Comparison of ENCODE assay signal across 1 cellular context in genomic region chr10:110483633-110484032, GRCh38.
TF ChIP-seq lines count a peak whose summit lies in the region.

No MANE protein-coding gene starts in this region.

TF ChIP-seq in K562, 482 proteins besides CTCF, POLR2A, EP300 and RAD21 (continued from another document and continues in another):
- TF ChIP-seq ATF2 (CRISPR knock-in tag; IDR thresholded peaks at IDR 0.05) = no peak
- no peak for TF ChIP-seq KLF10 (CRISPR knock-in tag; IDR thresholded peaks at IDR 0.05)
- TF ChIP-seq GABPB1 (CRISPR knock-in tag; IDR thresholded peaks at IDR 0.05) = no peak
- TF ChIP-seq E4F1 (CRISPR knock-in tag; IDR thresholded peaks at IDR 0.05; ENCODE audit: borderline replicate concordance) = no peak
- TF ChIP-seq MTA1 (IDR thresholded peaks at IDR 0.05; ENCODE audit: borderline replicate concordance) = peak; percentile 86
- no peak for TF ChIP-seq RBM17 (IDR thresholded peaks at IDR 0.05; ENCODE audit: borderline replicate concordance, low read depth, low read length)
- no peak for TF ChIP-seq FOXP4 (CRISPR knock-in tag; IDR thresholded peaks at IDR 0.05; ENCODE audit: borderline replicate concordance)
- no peak for TF ChIP-seq ZNF699 (CRISPR knock-in tag; IDR thresholded peaks at IDR 0.05; ENCODE audit: insufficient replicate concordance)
- TF ChIP-seq ASH1L (IDR thresholded peaks at IDR 0.05; ENCODE audit: borderline replicate concordance, low read depth, partially characterized antibody) = no peak
- no peak for TF ChIP-seq NRF1 (conservative IDR thresholded peaks at IDR 0.05 in 1 of 2, IDR thresholded peaks at IDR 0.05 in 1 of 2)
- TF ChIP-seq HDAC6 (IDR thresholded peaks at IDR 0.05; ENCODE audit: low read depth, low read length) = no peak
- TF ChIP-seq ZNF79 (CRISPR knock-in tag; IDR thresholded peaks at IDR 0.05; ENCODE audit: low read depth) = no peak
- no peak for TF ChIP-seq HCFC1 (IDR thresholded peaks at IDR 0.05; ENCODE audit: low read depth, low read length)
- TF ChIP-seq ZNF311 (CRISPR knock-in tag; IDR thresholded peaks at IDR 0.05) = peak; percentile 69; the same call in 1 of the 2 replicates
- TF ChIP-seq ZNF717 (CRISPR knock-in tag; IDR thresholded peaks at IDR 0.05) = no peak
- TF ChIP-seq ETV6 (IDR thresholded peaks at IDR 0.05; ENCODE audit: borderline replicate concordance in 1 of 2, low read depth in 2 of 2, low read length in 1 of 2) = no peak
- no peak for TF ChIP-seq ETV6 (CRISPR knock-in tag; IDR thresholded peaks at IDR 0.05; ENCODE audit: borderline replicate concordance)
- no peak for TF ChIP-seq NFRKB (IDR thresholded peaks at IDR 0.05; ENCODE audit: low read depth)
- TF ChIP-seq ZNF165 (CRISPR knock-in tag; IDR thresholded peaks at IDR 0.05; ENCODE audit: borderline replicate concordance) = no peak
- no peak for TF ChIP-seq ZNF766 (CRISPR knock-in tag; conservative IDR thresholded peaks at IDR 0.05)
- no peak for TF ChIP-seq ZNF232 (CRISPR knock-in tag; IDR thresholded peaks at IDR 0.05)
- TF ChIP-seq JUND (IDR thresholded peaks at IDR 0.05; ENCODE audit: borderline replicate concordance, low read depth, low read length) = peak; percentile 60; the same call in 1 of the 2 replicates
- peak; percentile 50; the same call in 1 of the 3 replicates for TF ChIP-seq JUND (tag; IDR thresholded peaks at IDR 0.05; ENCODE audit: borderline replicate concordance, low read depth, low read length)
- TF ChIP-seq PRDM10 (IDR thresholded peaks at IDR 0.05; ENCODE audit: partially characterized antibody) = peak; percentile 63
- no peak for TF ChIP-seq ZNF197 (CRISPR knock-in tag; IDR thresholded peaks at IDR 0.05; ENCODE audit: low read depth)
- TF ChIP-seq ETV1 (tag; conservative IDR thresholded peaks at IDR 0.05; ENCODE audit: low read depth) = no peak
- TF ChIP-seq PRMT5 (CRISPR knock-in tag; IDR thresholded peaks at IDR 0.05) = no peak
- no peak for TF ChIP-seq RBM25 (IDR thresholded peaks at IDR 0.05; ENCODE audit: low read depth, low read length, severe bottlenecking)
- TF ChIP-seq PBX2 (CRISPR knock-in tag; IDR thresholded peaks at IDR 0.05; ENCODE audit: low read depth) = no peak
- no peak for TF ChIP-seq PBX2 (tag; conservative IDR thresholded peaks at IDR 0.05; ENCODE audit: low read depth)
- TF ChIP-seq TFE3 (CRISPR knock-in tag; IDR thresholded peaks at IDR 0.05) = no peak
- TF ChIP-seq ZNF212 (CRISPR knock-in tag; IDR thresholded peaks at IDR 0.05) = no peak
- TF ChIP-seq BRD4 (IDR thresholded peaks at IDR 0.05) = no peak
- no peak for TF ChIP-seq KDM5B (IDR thresholded peaks at IDR 0.05; ENCODE audit: insufficient replicate concordance, low read depth, low read length)
- peak in 1 of 2 experiments; percentile 77 for TF ChIP-seq AFF1 (IDR thresholded peaks at IDR 0.05; ENCODE audit: low read depth in 1 of 2, partially characterized antibody in 2 of 2)
- TF ChIP-seq NR4A1 (CRISPR knock-in tag; IDR thresholded peaks at IDR 0.05) = no peak
- no peak for TF ChIP-seq NR4A1 (tag; IDR thresholded peaks at IDR 0.05)
- no peak for TF ChIP-seq HNRNPUL1 (IDR thresholded peaks at IDR 0.05; ENCODE audit: low read length)
- peak; percentile 87 to 91 for TF ChIP-seq TRIM24 (IDR thresholded peaks at IDR 0.05)
- no peak for TF ChIP-seq TFAM (CRISPR knock-in tag; conservative IDR thresholded peaks at IDR 0.05)
- no peak for TF ChIP-seq ZNF408 (CRISPR knock-in tag; IDR thresholded peaks at IDR 0.05; ENCODE audit: low read depth)
- peak; percentile 82 for TF ChIP-seq MAFF (IDR thresholded peaks at IDR 0.05; ENCODE audit: low read length)
- peak; percentile 62 for TF ChIP-seq FOSL1 (tag; conservative IDR thresholded peaks at IDR 0.05)
- no peak for TF ChIP-seq ZBTB17 (CRISPR knock-in tag; IDR thresholded peaks at IDR 0.05)
- no peak for TF ChIP-seq SRSF1 (IDR thresholded peaks at IDR 0.05; ENCODE audit: low read depth, low read length)
- TF ChIP-seq HNRNPK (IDR thresholded peaks at IDR 0.05; ENCODE audit: low read depth, low read length, poor library complexity, severe bottlenecking) = no peak
